Comparison of ENCODE assay signal across 22 cellular contexts in genomic region chr16:27489421-27489820, GRCh38.
"Had no signal": no experiment of that assay in that cellular context is flagged by ENCODE, and none has a peak within 500 bp of the region (broad histone marks: within the 10 kb centered on the region; RNA-seq: fewer than 3 reads in every experiment).

No MANE protein-coding gene starts in this region.

- H3K4me3 ChIP-seq: esophagus muscularis mucosa, gastroesophageal sphincter, heart left ventricle, hepatocyte, lower lobe of right lung, psoas muscle, skin epidermis, spleen had no signal

- H3K27ac Mint-ChIP-seq: stimulated activated naive B cell treated with anti-CD40 and anti-IgM and Interleukin-4, amounts not matched to agents 10 μg/mL and 1 μg/mL and 100 μg/mL, for 72 hours; stimulated activated naive CD8-positive, alpha-beta T cell treated with anti-CD3 and anti-CD28 coated beads, Interleukin-15, Interleukin-2, amounts not matched to agents 100 ng/mL and 50 ng/mL, for 24 hours; type B pancreatic cell had no signal

- H3K4me1 Mint-ChIP-seq: stimulated activated naive B cell treated with anti-CD40 and anti-IgM and Interleukin-4, amounts not matched to agents 10 μg/mL and 1 μg/mL and 100 μg/mL, for 72 hours had no signal

- H3K9me3 Mint-ChIP-seq: naive B cell; stimulated activated naive B cell treated with anti-CD40 and anti-IgM and Interleukin-4, amounts not matched to agents 10 μg/mL and 1 μg/mL and 100 μg/mL, for 72 hours; stimulated activated naive CD8-positive, alpha-beta T cell treated with anti-CD3 and anti-CD28 coated beads, Interleukin-15, Interleukin-2, amounts not matched to agents 100 ng/mL and 50 ng/mL, for 24 hours; type B pancreatic cell had no signal

- FAIRE-seq: colon, endothelial cell of umbilical vein, islet of Langerhans had no signal

- H3K9me3 ChIP-seq: esophagus muscularis mucosa, gastroesophageal sphincter, heart left ventricle, lower lobe of right lung, neutrophil, psoas muscle, spleen had no signal

- H3K4me3 Mint-ChIP-seq: stimulated activated naive B cell treated with anti-CD40 and anti-IgM and Interleukin-4, amounts not matched to agents 10 μg/mL and 1 μg/mL and 100 μg/mL, for 72 hours; stimulated activated naive CD8-positive, alpha-beta T cell treated with anti-CD3 and anti-CD28 coated beads, Interleukin-15, Interleukin-2, amounts not matched to agents 100 ng/mL and 50 ng/mL, for 24 hours; type B pancreatic cell had no signal

- ATAC-seq: foreskin keratinocyte; gastroesophageal sphincter; heart left ventricle; left ventricle myocardium superior; psoas muscle; right cardiac atrium; stimulated activated naive B cell treated with anti-CD40 and anti-IgM and Interleukin-4, amounts not matched to agents 10 μg/mL and 1 μg/mL and 100 μg/mL, for 72 hours had no signal

- H3K27me3 ChIP-seq: esophagus muscularis mucosa, foreskin keratinocyte, gastroesophageal sphincter, heart left ventricle, hepatocyte, neutrophil, spleen had no signal

- H2AFZ ChIP-seq: hepatocyte had no signal

- H3K4me2 ChIP-seq: hepatocyte had no signal

- DNase-seq: caudate nucleus; effector CD8-positive, alpha-beta T cell; foreskin keratinocyte; heart left ventricle; kidney glomerular epithelial cell; left ventricle myocardium superior; lower lobe of right lung; naive B cell; psoas muscle; right cardiac atrium; spleen; stimulated activated naive B cell treated with anti-CD40 and anti-IgM and Interleukin-4, amounts not matched to agents 10 μg/mL and 1 μg/mL and 100 μg/mL, for 72 hours had no signal

- H3K79me2 ChIP-seq: hepatocyte had no signal

- H3K27me3 Mint-ChIP-seq: naive B cell; stimulated activated naive B cell treated with anti-CD40 and anti-IgM and Interleukin-4, amounts not matched to agents 10 μg/mL and 1 μg/mL and 100 μg/mL, for 72 hours; stimulated activated naive CD8-positive, alpha-beta T cell treated with anti-CD3 and anti-CD28 coated beads, Interleukin-15, Interleukin-2, amounts not matched to agents 100 ng/mL and 50 ng/mL, for 24 hours; type B pancreatic cell had no signal

- H3K4me1 ChIP-seq: esophagus muscularis mucosa, foreskin keratinocyte, gastroesophageal sphincter, lower lobe of right lung, psoas muscle, spleen had no signal

- H3K27ac ChIP-seq: esophagus muscularis mucosa, foreskin keratinocyte, gastroesophageal sphincter, heart left ventricle, hepatocyte, lower lobe of right lung, neutrophil, psoas muscle, skin epidermis, spleen had no signal
